In the genomic region with DNA sequence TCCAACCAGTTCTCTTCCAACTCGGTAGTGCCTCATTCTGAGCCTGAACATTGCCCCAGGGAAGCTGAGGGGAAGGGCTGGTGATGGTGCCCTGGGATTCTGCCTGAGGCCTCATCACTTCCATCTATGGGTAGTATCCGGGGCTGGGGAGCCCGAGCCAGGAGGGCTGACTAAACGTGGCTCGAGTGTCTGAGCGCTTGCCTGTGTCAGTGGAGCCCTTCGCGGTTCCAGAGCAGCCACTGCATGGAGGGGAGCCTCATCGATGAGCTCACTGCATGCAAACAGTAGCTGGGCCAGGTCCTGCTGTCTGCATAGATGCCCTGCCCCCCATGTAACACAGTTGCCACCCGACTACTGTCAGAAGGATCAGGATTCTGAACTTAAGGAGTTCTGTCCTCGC, we compare ENCODE assay signal across 22 cellular contexts.
DNase-seq lines count a peak whose midpoint lies in the region; ATAC-seq and TF ChIP-seq lines count a peak whose summit lies in the region.
"Had no signal": no experiment of that assay in that cellular context is flagged by ENCODE, and none has a peak within 500 bp of the region (broad histone marks: within the 10 kb centered on the region; RNA-seq: fewer than 3 reads in every experiment).

No MANE protein-coding gene starts in this region.

- peaks cover 69% of the 10 kb centered on the region for H3K79me2 ChIP-seq in smooth muscle cell (ENCODE audit: low read depth)

- H3K9ac ChIP-seq in smooth muscle cell (ENCODE audit: low read depth): no peak overlapping the region

- peaks cover 64% of the 10 kb centered on the region for H3K4me1 ChIP-seq in smooth muscle cell (ENCODE audit: low read depth)
- H3K4me1 ChIP-seq: foreskin keratinocyte had no signal

- 49% methylated on average over 11 of the region's 11 CpGs for whole genome bisulfite sequencing in smooth muscle cell (ENCODE audit: low lambda C conversion rate)

- DNase-seq in ELR (ENCODE audit: low read depth) (peak; percentile 89), MG63 (peak; percentile 70), fibroblast of the aortic adventitia (ENCODE audit: low read depth) (peak; percentile 53), smooth muscle cell (lab: John Stamatoyannopoulos, UW; ENCODE audit: unreplicated experiment) (no peak), ecto neural progenitor cell (ENCODE audit: low spot score) (no peak)
- DNase-seq in activated naive CD4-positive, alpha-beta T cell treated with anti-CD3 and anti-CD28 coated beads, Interleukin-2, amount 50 U/mL, for 16 hours: no peak
- DNase-seq: activated naive CD4-positive, alpha-beta T cell; activated T-cell treated with anti-CD3 and anti-CD28 coated beads, Interleukin-2, amount 50 U/mL, for 1 hour; amniotic stem cell; caudate nucleus; CD4-positive, CD25-positive, alpha-beta regulatory T cell; dermis blood vessel endothelial cell; foreskin keratinocyte; GF-D8; Karpas-422; left ventricle myocardium inferior; NCI-H1048; NCI-H1930; NCI-H69 had no signal

- peak overlapping the region; percentile 56 for H3K4me2 ChIP-seq in smooth muscle cell

- H3K27me3 ChIP-seq in MG63 (no peaks in the 10 kb centered on the region), smooth muscle cell (ENCODE audit: low read depth) (no peaks in the 10 kb centered on the region)

- no peak for ATAC-seq in HG03196 (IDR thresholded peaks at IDR 0.05; ENCODE audit: unreplicated experiment)
- ATAC-seq: activated CD4-positive, CD25-positive, alpha-beta regulatory T cell treated with anti-CD3 and anti-CD28 coated beads, Interleukin-2, amount 50 U/mL, for 24 hours; foreskin keratinocyte had no signal

- H3K27ac ChIP-seq in smooth muscle cell (ENCODE audit: low read depth): peak overlapping the region; percentile 66
- H3K27ac ChIP-seq: epithelial cell of prostate, foreskin keratinocyte, left ventricle myocardium inferior had no signal

- H3F3A ChIP-seq in smooth muscle cell (ENCODE audit: low read depth): peaks cover 24% of the 10 kb centered on the region

- peaks cover 11% of the 10 kb centered on the region for H4K20me1 ChIP-seq in smooth muscle cell (ENCODE audit: low read depth)

- H3K4me3 ChIP-seq in MG63 (no peak overlapping the region), fibroblast of the aortic adventitia (ENCODE audit: low read depth, low read length) (no peak overlapping the region), smooth muscle cell (no peak overlapping the region)
- H3K4me3 ChIP-seq: left ventricle myocardium inferior had no signal

- H3K36me3 ChIP-seq in MG63: no peaks in the 10 kb centered on the region
- H3K36me3 ChIP-seq in smooth muscle cell (ENCODE audit: low read depth): no peaks in the 10 kb centered on the region
- H3K36me3 ChIP-seq: left ventricle myocardium inferior had no signal

- H3K9me3 ChIP-seq in MG63: no peaks in the 10 kb centered on the region
- no peaks in the 10 kb centered on the region for H3K9me3 ChIP-seq in smooth muscle cell (replicated peaks; ENCODE audit: low read depth)
- H3K9me3 ChIP-seq: left ventricle myocardium inferior had no signal

- TF ChIP-seq CTCF in fibroblast of the aortic adventitia (IDR thresholded peaks at IDR 0.05; ENCODE audit: insufficient read depth, low read length): no peak
- no peak for TF ChIP-seq CTCF in smooth muscle cell (IDR thresholded peaks at IDR 0.05; ENCODE audit: borderline replicate concordance, insufficient read depth, poor library complexity, severe bottlenecking)

- H2AFZ ChIP-seq in smooth muscle cell (ENCODE audit: low read depth): no peak overlapping the region

Comparison
In these comparisons a context has a peak if more than half of its experiments do, and no peak if none do; other contexts are left out.
1. DNase-seq: peak in ELR (single experiment), MG63 (single experiment) and fibroblast of the aortic adventitia (single experiment); none in smooth muscle cell (single experiment), activated naive CD4-positive, alpha-beta T cell treated with anti-CD3 and anti-CD28 coated beads, Interleukin-2, amount 50 U/mL, for 16 hours (single experiment) and ecto neural progenitor cell (single experiment).